ENCODE assay signal across 13 cellular contexts in the genomic region with DNA sequence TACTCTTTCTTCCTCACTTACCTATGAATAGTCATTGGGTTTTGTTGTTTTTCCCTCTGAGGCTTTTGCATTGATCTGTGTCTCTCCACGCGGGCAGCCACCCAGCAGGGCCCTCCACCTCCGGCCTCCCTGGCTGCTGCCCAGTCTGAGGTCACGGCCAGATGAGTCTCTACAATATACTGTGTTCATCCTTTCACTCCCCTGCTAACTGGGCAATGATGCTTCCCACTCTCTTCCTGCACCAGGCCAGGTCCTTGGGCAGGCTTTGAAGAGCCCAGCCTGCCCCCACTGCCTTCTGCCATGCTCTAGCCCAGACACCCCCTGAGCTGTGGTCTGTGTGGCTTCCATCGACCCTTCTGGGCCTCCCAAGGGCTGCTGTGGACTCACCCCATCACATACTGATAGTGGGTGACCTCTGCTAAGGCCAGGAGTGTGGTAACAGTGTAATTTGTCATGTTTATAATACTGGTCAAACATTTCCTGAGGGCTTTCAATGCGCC. TPM values are rescaled to one million over a fixed set of nuclear protein-coding genes. Genes with fewer than 3 reads are reported as not detected.
DNase-seq lines count a peak whose midpoint lies in the region; ATAC-seq and TF ChIP-seq lines count a peak whose summit lies in the region.
"Had no signal": no experiment of that assay in that cellular context is flagged by ENCODE, and none has a peak within 500 bp of the region (broad histone marks: within the 10 kb centered on the region; RNA-seq: fewer than 3 reads in every experiment).

No MANE protein-coding gene starts in this region.

- TF ChIP-seq CTCF in NB4 (IDR thresholded peaks at IDR 0.05; ENCODE audit: low read depth, low read length) (no peak), endodermal cell (conservative IDR thresholded peaks at IDR 0.05) (no peak)

- peak overlapping the region; percentile 52 to 92 (median 74) for H3K4me2 ChIP-seq in BLaER1 treated with 17β-estradiol and CSF1 and Interleukin-3, amounts not matched to agents 10 nM and 100 nM

- peaks cover 0 to 96% (median 60%) of the 10 kb centered on the region in 11 experiments; a peak in 18 of 22 replicates for H4K20me1 ChIP-seq in BLaER1 treated with 17β-estradiol and CSF1 and Interleukin-3, amounts not matched to agents 10 nM and 100 nM

- 65 to 83% methylated on average over 4 to 6 of the region's 6 CpGs for WGBS in endodermal cell (ENCODE audit: insufficient coverage in 1 of 2, insufficient read length in 1 of 2), 2 experiments
- 70 to 76% methylated on average over 5 of the region's 6 CpGs for WGBS in mesodermal cell (ENCODE audit: insufficient coverage in 2 of 2), 2 experiments

- no peak for TF ChIP-seq POLR2A in NB4 (IDR thresholded peaks at IDR 0.05; ENCODE audit: extremely low read depth, insufficient read length)

- H3K27me3 Mint-ChIP-seq in endodermal cell (ENCODE audit: insufficient read depth), result no peaks in the 10 kb centered on the region
- H3K27me3 Mint-ChIP-seq in T-helper 2 cell treated with Interferon-gamma antibody and Interleukin-4, amounts not matched to agents 5 μg/mL and 100 μg/mL, for 36 hours (ENCODE audit: low read depth), result no peaks in the 10 kb centered on the region
- H3K27me3 Mint-ChIP-seq: activated CD4-positive, alpha-beta T cell treated with anti-CD3 and anti-CD28 coated beads, Interleukin-2, amount 10 ng/mL, durations not matched to agents 24 days and 14 days had no signal

- H3K36me3 ChIP-seq in BLaER1 treated with 17β-estradiol and CSF1 and Interleukin-3, amounts not matched to agents 10 nM and 100 nM, result no peaks in the 10 kb centered on the region
- H3K36me3 ChIP-seq in endodermal cell (ENCODE audit: control insufficient read depth, insufficient read depth, low read length), result peaks cover 11% of the 10 kb centered on the region
- peaks cover 18% of the 10 kb centered on the region for H3K36me3 ChIP-seq in mesodermal cell (ENCODE audit: control insufficient read depth, insufficient read depth, low read length)

- no peak overlapping the region for H3K4me3 Mint-ChIP-seq in endodermal cell
- H3K4me3 Mint-ChIP-seq in T-helper 2 cell treated with Interferon-gamma antibody and Interleukin-4, amounts not matched to agents 5 μg/mL and 100 μg/mL, for 36 hours, result no peak overlapping the region
- H3K4me3 Mint-ChIP-seq: activated CD4-positive, alpha-beta T cell treated with anti-CD3 and anti-CD28 coated beads, Interleukin-2, amount 10 ng/mL, durations not matched to agents 24 days and 14 days had no signal

- no peaks in the 10 kb centered on the region for H3K27me3 ChIP-seq in BLaER1 treated with 17β-estradiol and CSF1 and Interleukin-3, amounts not matched to agents 10 nM and 100 nM
- H3K27me3 ChIP-seq in endodermal cell (ENCODE audit: control insufficient read depth, insufficient read depth, low read length, poor library complexity, severe bottlenecking), result no peaks in the 10 kb centered on the region
- H3K27me3 ChIP-seq: BE2C had no signal

- H3K4me1 ChIP-seq in BLaER1 treated with 17β-estradiol and CSF1 and Interleukin-3, amounts not matched to agents 10 nM and 100 nM, result peaks cover 39 to 61% (median 53%) of the 10 kb centered on the region in 10 experiments
- H3K4me1 ChIP-seq in endodermal cell (ENCODE audit: control insufficient read depth, insufficient read depth, low read length), result peaks cover 35% of the 10 kb centered on the region
- H3K4me1 ChIP-seq in mesodermal cell (ENCODE audit: control insufficient read depth, insufficient read depth, low read length, poor library complexity, severe bottlenecking), result peaks cover 50% of the 10 kb centered on the region

- ATAC-seq in HG02623 (IDR thresholded peaks at IDR 0.05; ENCODE audit: unreplicated experiment) (no peak), GM21576 (IDR thresholded peaks at IDR 0.05; ENCODE audit: unreplicated experiment) (no peak)

- H3K27ac Mint-ChIP-seq in endodermal cell, result peak overlapping the region; percentile 13
- H3K27ac Mint-ChIP-seq in T-helper 2 cell treated with Interferon-gamma antibody and Interleukin-4, amounts not matched to agents 5 μg/mL and 100 μg/mL, for 36 hours, result no peak overlapping the region
- H3K27ac Mint-ChIP-seq: activated CD4-positive, alpha-beta T cell treated with anti-CD3 and anti-CD28 coated beads, Interleukin-2, amount 10 ng/mL, durations not matched to agents 24 days and 14 days had no signal

- peaks cover 86% of the 10 kb centered on the region for H3K4me1 Mint-ChIP-seq in endodermal cell
- peaks cover 27% of the 10 kb centered on the region for H3K4me1 Mint-ChIP-seq in T-helper 2 cell treated with Interferon-gamma antibody and Interleukin-4, amounts not matched to agents 5 μg/mL and 100 μg/mL, for 36 hours (ENCODE audit: low read depth)

- no peaks in the 10 kb centered on the region for H3K9me3 ChIP-seq in BLaER1 treated with 17β-estradiol and CSF1 and Interleukin-3, amounts not matched to agents 10 nM and 100 nM (replicated peaks in 1 of 11)
- H3K9me3 ChIP-seq in endodermal cell (ENCODE audit: control insufficient read depth, low read length) (no peaks in the 10 kb centered on the region), mesodermal cell (ENCODE audit: control insufficient read depth, low read length) (no peaks in the 10 kb centered on the region)
- H3K9me3 ChIP-seq: BE2C had no signal

- H3K9ac ChIP-seq in BLaER1 treated with 17β-estradiol and CSF1 and Interleukin-3, amounts not matched to agents 10 nM and 100 nM, result no peak overlapping the region
- H3K9ac ChIP-seq in endodermal cell (ENCODE audit: extremely low read depth, low read length, poor library complexity, severe bottlenecking), result no peak overlapping the region

- DNase-seq in NB4 (ENCODE audit: low read depth), result peak; percentile 30
- peak; percentile 28 for DNase-seq in endodermal cell
- no peak for DNase-seq in T-helper 2 cell treated with Interferon-gamma antibody and Interleukin-4, amounts not matched to agents 5 μg/mL and 100 μg/mL, for 36 hours (ENCODE audit: low spot score)
- no peak for DNase-seq in NCI-H526 treated with DMSO at 0.1 percent for 48 hours (lab: John Stamatoyannopoulos, UW)
- DNase-seq: activated CD4-positive, alpha-beta T cell treated with anti-CD3 and anti-CD28 coated beads, Interleukin-2, amount 10 ng/mL, durations not matched to agents 24 days and 14 days; activated gamma-delta T cell treated with Interleukin-2 at 50 U/mL for 16 hours; SHP77 treated with DMSO at 0.1 percent for 48 hours had no signal

- H3K27ac ChIP-seq in BLaER1 treated with 17β-estradiol and CSF1 and Interleukin-3, amounts not matched to agents 10 nM and 100 nM, result no peak overlapping the region
- H3K27ac ChIP-seq in endodermal cell (ENCODE audit: low read depth, low read length), result peak overlapping the region; percentile 52
- H3K27ac ChIP-seq in mesodermal cell (ENCODE audit: low read depth, low read length, severe bottlenecking), result peak overlapping the region; percentile 46

- H3K4me3 ChIP-seq in BLaER1 treated with 17β-estradiol and CSF1 and Interleukin-3, amounts not matched to agents 10 nM and 100 nM, result no peak overlapping the region
- no peak overlapping the region for H3K4me3 ChIP-seq in NB4 (ENCODE audit: low read depth, low read length)
- H3K4me3 ChIP-seq in endodermal cell (ENCODE audit: low read length), result no peak overlapping the region
- H3K4me3 ChIP-seq in mesodermal cell (ENCODE audit: extremely low read depth, insufficient read depth, low read length, poor library complexity, severe bottlenecking), result no peak overlapping the region
- H3K4me3 ChIP-seq: lung had no signal

- no peaks in the 10 kb centered on the region for H3K9me3 Mint-ChIP-seq in endodermal cell
- H3K9me3 Mint-ChIP-seq in T-helper 2 cell treated with Interferon-gamma antibody and Interleukin-4, amounts not matched to agents 5 μg/mL and 100 μg/mL, for 36 hours, result no peaks in the 10 kb centered on the region
- H3K9me3 Mint-ChIP-seq: activated CD4-positive, alpha-beta T cell treated with anti-CD3 and anti-CD28 coated beads, Interleukin-2, amount 10 ng/mL, durations not matched to agents 24 days and 14 days had no signal

- H3K36me3 Mint-ChIP-seq in endodermal cell (ENCODE audit: low read depth), result no peaks in the 10 kb centered on the region
- no peaks in the 10 kb centered on the region for H3K36me3 Mint-ChIP-seq in T-helper 2 cell treated with Interferon-gamma antibody and Interleukin-4, amounts not matched to agents 5 μg/mL and 100 μg/mL, for 36 hours (ENCODE audit: low read depth)

RNA-seq across cellular contexts. Expression of a gene that starts 18.0 kb away (rescaled TPM):
- total RNA-seq in endodermal cell, result 10 to 100 TPM; 57.5 to 68.3 TPM
- polyA plus RNA-seq in endodermal cell (2013, experiment 1 of 2), result 28.6 TPM
- polyA plus RNA-seq in endodermal cell (2013, experiment 2 of 2), result 31.1 TPM
- polyA plus RNA-seq in mesodermal cell (2013, experiment 1 of 2), result 80.7 TPM
- 74.0 TPM for polyA plus RNA-seq in mesodermal cell (2013, experiment 2 of 2)

RNA-seq across cellular contexts. Expression of a gene that starts 57.2 kb away (rescaled TPM):
- 10 to 100 TPM; 37.3 to 45.8 TPM for total RNA-seq in endodermal cell
- polyA plus RNA-seq in endodermal cell (2013, experiment 1 of 2), result 76.1 TPM
- polyA plus RNA-seq in endodermal cell (2013, experiment 2 of 2), result 68.4 TPM
- polyA plus RNA-seq in mesodermal cell (2013, experiment 1 of 2), result 18.5 TPM
- polyA plus RNA-seq in mesodermal cell (2013, experiment 2 of 2), result 12.4 TPM
- total RNA-seq: activated CD4-positive, alpha-beta T cell treated with anti-CD3 and anti-CD28 coated beads, Interleukin-2, amount 10 ng/mL, durations not matched to agents 24 days and 14 days had no signal

Comparison
In these comparisons a context has a peak if more than half of its experiments do, and no peak if none do; other contexts are left out.
1. H3K27ac ChIP-seq: peak in endodermal cell (single experiment) and mesodermal cell (single experiment); none in BLaER1 treated with 17β-estradiol and CSF1 and Interleukin-3, amounts not matched to agents 10 nM and 100 nM (0 of 11).
2. DNase-seq: peak in NB4 (single experiment) and endodermal cell (single experiment); none in T-helper 2 cell treated with Interferon-gamma antibody and Interleukin-4, amounts not matched to agents 5 μg/mL and 100 μg/mL, for 36 hours (single experiment) and NCI-H526 treated with DMSO at 0.1 percent for 48 hours (single experiment).